8 cellular contexts compared by ENCODE assay signal in genomic region chr3:50673937-50674336, GRCh38. TPM values are rescaled to one million over a fixed set of nuclear protein-coding genes. Genes with fewer than 3 reads are reported as not detected.
DNase-seq lines count a peak whose midpoint lies in the region; ATAC-seq and TF ChIP-seq lines count a peak whose summit lies in the region.

No MANE protein-coding gene starts in this region.

- H3K36me3 ChIP-seq in lower lobe of right lung = no peaks in the 10 kb centered on the region

- peak overlapping the region; percentile 51 for H3K4me3 Mint-ChIP-seq in Calu3 (ENCODE audit: low read depth, unreplicated experiment)
- H3K4me3 Mint-ChIP-seq in activated CD8-positive, alpha-beta T cell treated with anti-CD3 and anti-CD28 coated beads for 36 hours = peak overlapping the region; percentile 63

- peaks cover 84% of the 10 kb centered on the region for H3K27me3 Mint-ChIP-seq in Calu3 (ENCODE audit: unreplicated experiment)
- peaks cover 28% of the 10 kb centered on the region for H3K27me3 Mint-ChIP-seq in activated CD8-positive, alpha-beta T cell treated with anti-CD3 and anti-CD28 coated beads for 36 hours

- no peak overlapping the region for H3K27ac ChIP-seq in lower lobe of right lung

- no peak for TF ChIP-seq CTCF in Calu3 (IDR thresholded peaks at IDR 0.05; ENCODE audit: unreplicated experiment)
- no peak for TF ChIP-seq CTCF in activated CD8-positive, alpha-beta T cell treated with anti-CD3 and anti-CD28 coated beads for 36 hours (IDR thresholded peaks at IDR 0.05)
- TF ChIP-seq CTCF in lower lobe of right lung (IDR thresholded peaks at IDR 0.05) = no peak

- intact Hi-C loops in Calu3 (cut with micrococcal nuclease; ENCODE audit: unreplicated experiment) (loop anchor here (10.0 kb wide), 1 partner anchor 211 kb away; no protein-coding TSS in a partner anchor), lower lobe of right lung (cut with DNase I) (no loop called here)
- intact Hi-C loops in activated CD8-positive, alpha-beta T cell treated with anti-CD3 and anti-CD28 coated beads for 36 hours (cut with micrococcal nuclease) = no loop called here

- H3K9me3 Mint-ChIP-seq in Calu3 (ENCODE audit: low read depth, unreplicated experiment) = no peaks in the 10 kb centered on the region
- H3K9me3 Mint-ChIP-seq in activated CD8-positive, alpha-beta T cell treated with anti-CD3 and anti-CD28 coated beads for 36 hours = no peaks in the 10 kb centered on the region

- peak; percentile 2 for DNase-seq in Ammon's horn (ENCODE audit: low spot score)
- DNase-seq in Calu3 = no peak
- DNase-seq in activated CD8-positive, alpha-beta T cell treated with anti-CD3 and anti-CD28 coated beads for 36 hours = no peak
- no peak for DNase-seq in lower lobe of right lung
- DNase-seq in GOT3 (lab: John Stamatoyannopoulos, UW) = no peak
- no peak for DNase-seq in NCI-H146 (lab: John Stamatoyannopoulos, UW)
- DNase-seq in activated CD4-positive, CD25-positive, alpha-beta regulatory T cell treated with anti-CD3 and anti-CD28 coated beads, Interleukin-2, amount 50 U/mL, for 72 hours = no peak

- CTCF ChIA-PET in Calu3 (lab: Charles Lee) = no interaction called here
- CTCF ChIA-PET in activated CD8-positive, alpha-beta T cell treated with anti-CD3 and anti-CD28 coated beads for 36 hours (lab: Charles Lee) = interaction anchor here (0.8 to 3.1 kb wide), 6 partner anchors 15 to 72 kb away, joined by 3 to 16 read pairs (median 8); partner anchors contain the start of gene MAPKAPK3

- no peaks in the 10 kb centered on the region for H3K36me3 Mint-ChIP-seq in Calu3 (ENCODE audit: insufficient read depth, unreplicated experiment)
- H3K36me3 Mint-ChIP-seq in activated CD8-positive, alpha-beta T cell treated with anti-CD3 and anti-CD28 coated beads for 36 hours (ENCODE audit: low read depth) = no peaks in the 10 kb centered on the region

- POLR2A ChIA-PET in activated CD8-positive, alpha-beta T cell treated with anti-CD3 and anti-CD28 coated beads for 36 hours (lab: Charles Lee) = interaction anchor here (0.8 to 4.3 kb wide), 6 partner anchors 17 to 101 kb away, joined by 3 to 19 read pairs (median 4); partner anchors contain the start of gene MAPKAPK3

- H3K9me3 ChIP-seq in lower lobe of right lung = no peaks in the 10 kb centered on the region

- no peak overlapping the region for H3K27ac Mint-ChIP-seq in Calu3 (ENCODE audit: unreplicated experiment)
- peak overlapping the region; percentile 11 for H3K27ac Mint-ChIP-seq in activated CD8-positive, alpha-beta T cell treated with anti-CD3 and anti-CD28 coated beads for 36 hours

- H3K4me1 ChIP-seq in lower lobe of right lung = peaks cover 4% of the 10 kb centered on the region

- peak overlapping the region; percentile 47 for H3K4me3 ChIP-seq in lower lobe of right lung

- peaks cover 47% of the 10 kb centered on the region for H3K27me3 ChIP-seq in lower lobe of right lung (ENCODE audit: low read depth)

- no peak for ATAC-seq in activated CD8-positive, alpha-beta T cell treated with anti-CD3 and anti-CD28 coated beads for 36 hours
- ATAC-seq in lower lobe of right lung (peak; percentile 11 to 29), HG02884 (IDR thresholded peaks at IDR 0.05; ENCODE audit: unreplicated experiment) (no peak)

- peaks cover 7% of the 10 kb centered on the region for H3K4me1 Mint-ChIP-seq in Calu3 (ENCODE audit: low read depth, unreplicated experiment)
- peaks cover 12% of the 10 kb centered on the region for H3K4me1 Mint-ChIP-seq in activated CD8-positive, alpha-beta T cell treated with anti-CD3 and anti-CD28 coated beads for 36 hours (ENCODE audit: low read depth)

- no TSS peak for BruUV-seq in Calu3 (replicated peaks; lab: Mats Ljungman, UMichigan)

RNA-seq across cellular contexts. Expression of gene DOCK3, which starts 0.8 kb away (rescaled TPM):
- total RNA-seq in Calu3 (2022) (0.19 and 0.34 TPM in 2 replicates), lower lobe of right lung (1.5 TPM)
- 1 to 10 TPM; 3.6 to 4.2 TPM for total RNA-seq in activated CD8-positive, alpha-beta T cell treated with anti-CD3 and anti-CD28 coated beads for 36 hours

RNA-seq across cellular contexts. Expression of gene MAPKAPK3, which starts 57.0 kb away (rescaled TPM):
- 40.6 and 44.6 TPM in 2 replicates for total RNA-seq in Calu3 (2022)
- total RNA-seq in activated CD8-positive, alpha-beta T cell treated with anti-CD3 and anti-CD28 coated beads for 36 hours = 100 to 1,000 TPM; 204 to 205 TPM
- total RNA-seq in lower lobe of right lung = 68.6 TPM

Comparison
In these comparisons a context has a peak if more than half of its experiments do, and no peak if none do; other contexts are left out.
1. ATAC-seq: peak in lower lobe of right lung (2 of 2); none in activated CD8-positive, alpha-beta T cell treated with anti-CD3 and anti-CD28 coated beads for 36 hours (single experiment) and HG02884 (single experiment).